Comparison of ENCODE assay signal across 1 cellular context in the genomic region with DNA sequence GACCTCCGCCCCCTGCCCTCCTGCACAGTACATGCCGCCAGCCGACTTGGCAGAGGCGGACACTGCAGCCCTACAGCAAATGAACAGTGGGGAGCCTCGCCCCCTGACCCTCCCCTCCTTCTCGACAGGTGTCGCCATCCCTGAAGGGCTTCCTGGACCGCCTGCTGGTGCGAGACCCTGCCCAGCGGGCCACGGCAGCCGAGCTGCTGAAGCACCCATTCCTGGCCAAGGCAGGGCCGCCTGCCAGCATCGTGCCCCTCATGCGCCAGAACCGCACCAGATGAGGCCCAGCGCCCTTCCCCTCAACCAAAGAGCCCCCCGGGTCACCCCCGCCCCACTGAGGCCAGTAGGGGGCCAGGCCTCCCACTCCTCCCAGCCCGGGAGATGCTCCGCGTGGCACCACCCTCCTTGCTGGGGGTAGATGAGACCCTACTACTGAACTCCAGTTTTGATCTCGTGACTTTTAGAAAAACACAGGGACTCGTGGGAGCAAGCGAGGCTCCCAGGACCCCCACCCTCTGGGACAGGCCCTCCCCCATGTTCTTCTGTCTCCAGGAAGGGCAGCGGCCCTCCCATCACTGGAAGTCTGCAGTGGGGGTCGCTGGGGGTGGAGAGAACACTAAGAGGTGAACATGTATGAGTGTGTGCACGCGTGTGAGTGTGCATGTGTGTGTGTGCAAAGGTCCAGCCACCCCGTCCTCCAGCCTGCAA.
TF ChIP-seq lines count a peak whose summit lies in the region.

No MANE protein-coding gene starts in this region.

TF ChIP-seq in HepG2, 621 proteins besides CTCF, POLR2A, EP300 and RAD21:
- TF ChIP-seq HOXD1 (CRISPR knock-in tag; IDR thresholded peaks at IDR 0.05) (no peak), AGO2 (optimal IDR thresholded peaks at IDR 0.05; ENCODE audit: low read depth, low read length) (peak; percentile 19), ZNF746 (CRISPR knock-in tag; IDR thresholded peaks at IDR 0.05) (no peak), TRIM24 (CRISPR knock-in tag; IDR thresholded peaks at IDR 0.05) (no peak), NFYC (CRISPR knock-in tag; IDR thresholded peaks at IDR 0.05) (no peak), RBM22 (optimal IDR thresholded peaks at IDR 0.05; ENCODE audit: low read length) (peak; percentile 14)
- TF ChIP-seq, protein P1, sequence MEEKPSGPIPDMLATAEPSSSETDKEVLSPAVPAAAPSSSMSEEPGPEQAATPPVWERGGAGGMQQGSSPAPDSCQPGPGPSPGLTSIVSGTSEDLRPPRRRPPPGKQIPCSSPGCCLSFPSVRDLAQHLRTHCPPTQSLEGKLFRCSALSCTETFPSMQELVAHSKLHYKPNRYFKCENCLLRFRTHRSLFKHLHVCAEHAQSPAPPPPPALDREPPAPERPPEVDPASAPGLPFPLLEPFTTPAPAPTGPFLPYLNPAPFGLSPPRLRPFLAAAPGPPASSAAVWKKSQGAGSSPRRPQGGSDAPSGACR (CRISPR knock-in tag; IDR thresholded peaks at IDR 0.05), result no peak
TF ChIP-seq in HepG2: peak in this region for 2.
